ENCODE assay signal across 8 cellular contexts in the genomic region with DNA sequence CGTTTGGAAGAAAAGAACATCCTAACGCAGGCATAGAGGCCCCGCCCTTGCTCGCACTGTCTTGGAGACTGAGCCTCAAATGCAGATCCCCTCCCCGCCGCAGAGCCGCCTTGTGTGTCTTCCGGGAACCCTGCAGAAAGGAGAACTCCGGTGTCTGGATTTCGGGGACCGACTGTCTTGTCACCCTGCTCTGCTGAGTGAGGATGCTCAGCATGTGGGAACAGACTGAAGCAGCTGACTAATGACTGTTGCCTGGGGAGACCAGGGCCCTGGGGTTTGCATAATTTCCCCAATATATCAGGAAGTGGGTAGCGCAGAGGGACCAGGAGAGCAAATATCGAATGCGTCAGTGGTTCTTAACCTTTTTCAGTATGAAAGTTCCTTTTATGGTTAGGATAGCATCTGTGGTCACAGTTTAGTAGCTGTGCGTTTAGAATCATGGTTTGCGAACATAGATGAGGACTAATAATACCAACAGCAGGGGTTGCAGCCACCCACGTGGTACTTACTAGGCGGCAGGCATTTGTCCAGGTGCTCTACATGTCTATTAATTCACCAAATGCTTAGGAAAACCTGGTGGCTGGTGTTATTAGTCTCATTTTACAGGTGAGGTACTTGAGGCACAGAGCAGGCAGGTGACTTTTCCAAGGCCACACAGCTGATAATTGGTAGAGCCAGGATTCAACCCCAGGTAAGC. TPM values are rescaled to one million over a fixed set of nuclear protein-coding genes. Genes with fewer than 3 reads are reported as not detected.
DNase-seq lines count a peak whose midpoint lies in the region; ATAC-seq, FAIRE-seq and TF ChIP-seq lines count a peak whose summit lies in the region.

No MANE protein-coding gene starts in this region.

- H3K9me1 ChIP-seq in K562 (ENCODE audit: control insufficient read depth, insufficient read depth, low read length) = no peaks in the 10 kb centered on the region

- no peak for TF ChIP-seq POLR2A in K562 (conservative IDR thresholded peaks at IDR 0.05)

- TF ChIP-seq EP300 in K562 (IDR thresholded peaks at IDR 0.05; ENCODE audit: low read length) = no peak

- peaks cover 2% of the 10 kb centered on the region; the same call in 1 of the 2 replicates for H3F3A ChIP-seq in MM.1S (ENCODE audit: insufficient read depth, low read length)

- CTCF ChIA-PET in K562 (lab: Yijun Ruan, JAX; ENCODE audit: low intra/inter-chr PET ratio) = no interaction called here

- peaks cover 19% of the 10 kb centered on the region; the same call in 1 of the 2 replicates for H3K4me1 ChIP-seq in MM.1S (ENCODE audit: low read length)
- 0 out of 5 replicates have a peak, but pooled peaks cover 0 to 5% of the 10 kb centered on the region in 2 experiments for H3K4me1 ChIP-seq in K562 (replicated peaks in 1 of 2; ENCODE audit: control insufficient read depth in 2 of 2, insufficient read depth in 2 of 2, low read length in 2 of 2)

- H3K9me2 ChIP-seq in MM.1S (replicated peaks; ENCODE audit: insufficient read depth, low read length) = no peaks in the 10 kb centered on the region

- H4K20me1 ChIP-seq in MM.1S (ENCODE audit: insufficient read depth, low read length) (no peaks in the 10 kb centered on the region), K562 (replicated peaks; ENCODE audit: control insufficient read depth, insufficient read depth, low read length) (0 out of 2 replicates have a peak, but pooled peaks cover 2% of the 10 kb centered on the region)

- peak overlapping the region; percentile 39 for H2AFZ ChIP-seq in MM.1S (ENCODE audit: low read length)
- no peak overlapping the region for H2AFZ ChIP-seq in K562 (ENCODE audit: low read depth, low read length)

- peak; percentile 67 for DNase-seq in MM.1S
- DNase-seq in K562 (ENCODE audit: extremely low read depth in 1 of 4, low spot score in 3 of 4) = peak in 1 of 4 experiments; percentile 20
- no peak for DNase-seq in DMS 273 treated with DMSO at 0.1 percent for 48 hours (lab: John Stamatoyannopoulos, UW)
- no peak for DNase-seq in pons (ENCODE audit: low spot score)
- no peak for DNase-seq in NCI-H524 (lab: John Stamatoyannopoulos, UW)
- no peak for DNase-seq in AG08396 (ENCODE audit: low spot score)

- H3K79me2 ChIP-seq in MM.1S (ENCODE audit: low read length) (no peaks in the 10 kb centered on the region), K562 (ENCODE audit: control insufficient read depth, insufficient read depth, low read length) (no peaks in the 10 kb centered on the region)

- H3K9ac ChIP-seq in MM.1S (ENCODE audit: low read length) (no peak overlapping the region), K562 (ENCODE audit: insufficient read depth in 1 of 2, low read depth in 2 of 2, low read length in 2 of 2) (no peak overlapping the region)

- peak overlapping the region; percentile 43; the same call in 1 of the 2 replicates for H3K4me2 ChIP-seq in MM.1S (ENCODE audit: low read depth, low read length)
- H3K4me2 ChIP-seq in K562 (ENCODE audit: insufficient read depth, low read length) = no peak overlapping the region

- no peaks in the 10 kb centered on the region for H3K36me3 ChIP-seq in MM.1S (replicated peaks; ENCODE audit: insufficient read depth, low read length)
- no peaks in the 10 kb centered on the region for H3K36me3 ChIP-seq in K562 (ENCODE audit: control insufficient read depth, insufficient read depth, low read length)

- no peak for TF ChIP-seq CTCF in MM.1S (IDR thresholded peaks at IDR 0.05; ENCODE audit: low read length)
- TF ChIP-seq CTCF in K562 (IDR thresholded peaks at IDR 0.05 in 2 of 3, conservative IDR thresholded peaks at IDR 0.05 in 1 of 3; ENCODE audit: insufficient read depth in 2 of 3, low read depth in 1 of 3, low read length in 3 of 3) = no peak

- WGBS in K562 (ENCODE audit: insufficient coverage, low coverage, missing lambda C conversion rate) = 10% methylated on average over 18 of the region's 18 CpGs

- no peak for TF ChIP-seq RAD21 in K562 (CRISPR knock-in tag; conservative IDR thresholded peaks at IDR 0.05 in 1 of 2, IDR thresholded peaks at IDR 0.05 in 1 of 2)

- H3K4me3 ChIP-seq in MM.1S (ENCODE audit: low read length) (no peak overlapping the region), K562 (no peak overlapping the region)

- POLR2A ChIA-PET in K562 (lab: Yijun Ruan, JAX) = interaction anchor here (0.5 kb wide), 1 partner anchor 18 kb away, joined by 3 read pairs; no protein-coding TSS in a partner anchor

- in situ Hi-C loops in K562 (cut with MboI) = no loop called here

- H3K27me3 ChIP-seq in MM.1S (replicated peaks; ENCODE audit: insufficient read depth, low read length) = peaks cover 35% of the 10 kb centered on the region
- peaks cover 36 to 73% of the 10 kb centered on the region in 2 experiments for H3K27me3 ChIP-seq in K562 (ENCODE audit: control insufficient read depth in 2 of 2, insufficient read depth in 2 of 2, low read length in 2 of 2)

- BruUV-seq in K562 (replicated peaks; lab: Mats Ljungman, UMichigan) = no TSS peak

- ATAC-seq in GM18519 (IDR thresholded peaks at IDR 0.05; ENCODE audit: low FRiP score, unreplicated experiment) (peak; percentile 82), GM21737 (IDR thresholded peaks at IDR 0.05; ENCODE audit: unreplicated experiment) (peak; percentile 76), K562 (peak; percentile 47)

- intact Hi-C loops in K562 (cut with micrococcal nuclease) = no loop called here

- no peaks in the 10 kb centered on the region for H3K9me3 ChIP-seq in MM.1S (replicated peaks; ENCODE audit: insufficient read depth, low read length)
- peaks cover 6% of the 10 kb centered on the region; the same call in 1 of the 2 replicates for H3K9me3 ChIP-seq in K562 (replicated peaks; ENCODE audit: control insufficient read depth, insufficient read depth, low read depth, low read length)

- H3K27ac ChIP-seq in MM.1S (ENCODE audit: low read length) (no peak overlapping the region), K562 (ENCODE audit: extremely low read depth, low read depth, low read length) (no peak overlapping the region)

- FAIRE-seq in K562 (lab: Jason Lieb, UNC) = no peak

TF ChIP-seq in K562, 482 proteins besides CTCF, POLR2A, EP300 and RAD21:
- peak; percentile 38; the same call in 1 of the 2 replicates for TF ChIP-seq RFX1 (IDR thresholded peaks at IDR 0.05)
- TF ChIP-seq TFAP4 (CRISPR knock-in tag; IDR thresholded peaks at IDR 0.05; ENCODE audit: borderline replicate concordance) = 0 out of 2 replicates have a peak, but pooled peaks have one; percentile 10
- TF ChIP-seq ARNT (IDR thresholded peaks at IDR 0.05) = no peak
- peak; percentile 23 for TF ChIP-seq ZFP36 (IDR thresholded peaks at IDR 0.05; ENCODE audit: low read depth, low read length, partially characterized antibody)
- no peak for TF ChIP-seq HDAC1 (IDR thresholded peaks at IDR 0.05)
- no peak for TF ChIP-seq PTBP1 (IDR thresholded peaks at IDR 0.05; ENCODE audit: low read depth, low read length)
- no peak for TF ChIP-seq SLC30A9 (CRISPR knock-in tag; IDR thresholded peaks at IDR 0.05)

RNA-seq across cellular contexts. Expression of gene GPR137B, which starts 14.3 kb away (rescaled TPM):
- 0.28 and 0.65 TPM in 2 replicates for total RNA-seq in K562 (2011; cell fraction: chromatin; rRNA removed; ENCODE audit: low replicate concordance)
- 0.17 and 0.79 TPM in 2 replicates for total RNA-seq in K562 (2011; cell fraction: nucleolus; rRNA removed)
- 0.22 and 2.1 TPM in 2 replicates for total RNA-seq in K562 (2011; cell fraction: nucleoplasm; rRNA removed)
- total RNA-seq in K562 (2014; rRNA removed) (0.36 and 0.94 TPM in 2 replicates), K562 (2014; rRNA removed; fragmentation: Illumina TruSeq; extraction: Trizol) (0.70 and 0.76 TPM in 2 replicates), K562 (2015; rRNA removed; fragmentation: Illumina TruSeq; extraction: Trizol) (0.75 and 0.87 TPM in 2 replicates), K562 (2021) (0.49 and 0.62 TPM in 2 replicates)
- polyA plus RNA-seq in K562 (2011; rRNA removed) (0.04 and 0.28 TPM in 2 replicates), K562 (2014; fragmentation: Illumina TruSeq; extraction: Trizol) (1.0 and 1.1 TPM in 2 replicates), K562 (2014; fragmentation: Nextera tagmentation; extraction: Ambion mirVana) (under 1 TPM; 0.14 to 0.35 TPM), K562 (2014; rRNA removed) (0.49 and 0.62 TPM in 2 replicates)
- 0.07 and 0.19 TPM in 2 replicates for polyA plus RNA-seq in K562 (2011; cell fraction: cytosol; rRNA removed)
- 0.30 and 0.60 TPM in 2 replicates for polyA plus RNA-seq in K562 (2011; cell fraction: nucleus; rRNA removed)
- polyA plus RNA-seq in K562 (2012) = 0.78 and 1.8 TPM in 2 replicates
- polyA minus RNA-seq in K562 (2011; rRNA and poly(A)+ RNA removed) = 0.27 TPM in 1 of 2 replicates, not detected in the other
- polyA minus RNA-seq in K562 (2011; cell fraction: cytosol; rRNA and poly(A)+ RNA removed) = not detected in 2 replicates
- polyA minus RNA-seq in K562 (2011; cell fraction: nucleus; rRNA and poly(A)+ RNA removed) = 0.13 TPM in 1 of 2 replicates, not detected in the other
